Comparison of ENCODE assay signal across 13 cellular contexts in the genomic region with DNA sequence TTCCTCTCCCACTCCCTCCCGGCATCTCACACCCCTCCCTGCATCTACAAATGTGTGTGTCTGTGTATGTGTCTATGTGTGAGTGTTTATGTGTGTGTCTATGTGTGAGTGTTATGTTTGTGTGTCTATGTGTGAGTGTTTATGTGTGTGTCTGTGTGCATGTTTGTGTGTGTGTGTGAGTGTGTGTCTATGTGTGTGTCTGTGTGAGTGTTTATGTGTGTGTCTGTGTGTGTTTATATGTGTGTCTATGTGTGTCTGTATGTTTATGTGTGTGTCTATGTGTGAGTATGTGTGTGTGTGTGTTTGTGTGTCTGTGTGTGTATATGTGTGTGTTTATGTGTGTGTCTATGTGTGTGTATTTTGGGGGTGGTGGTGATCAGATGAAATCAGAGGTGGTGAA.
DNase-seq lines count a peak whose midpoint lies in the region; ATAC-seq and TF ChIP-seq lines count a peak whose summit lies in the region.
"Had no signal": no experiment of that assay in that cellular context is flagged by ENCODE, and none has a peak within 500 bp of the region (broad histone marks: within the 10 kb centered on the region; RNA-seq: fewer than 3 reads in every experiment).

No MANE protein-coding gene starts in this region.

- H3K27ac ChIP-seq in IMR-90 (ENCODE audit: insufficient read depth, low read length): no peak overlapping the region
- no peak overlapping the region for H3K27ac ChIP-seq in neural progenitor cell
- no peak overlapping the region for H3K27ac ChIP-seq in MM.1S (ENCODE audit: low read length)
- H3K27ac ChIP-seq: 22Rv1 had no signal

- intact Hi-C loops in IMR-90 (cut with micrococcal nuclease): no loop called here

- H3K36me3 ChIP-seq in IMR-90 (ENCODE audit: control insufficient read depth, insufficient read depth, low read length): no peaks in the 10 kb centered on the region
- H3K36me3 ChIP-seq in neural progenitor cell: no peaks in the 10 kb centered on the region
- H3K36me3 ChIP-seq in MM.1S (replicated peaks; ENCODE audit: insufficient read depth, low read length): no peaks in the 10 kb centered on the region

- DNase-seq in activated naive CD8-positive, alpha-beta T cell treated with anti-CD3 and anti-CD28 coated beads, Interleukin-2, amount 10 ng/mL, durations not matched to agents 7 days and 5 days: no peak
- DNase-seq in activated naive CD8-positive, alpha-beta T cell treated with anti-CD3 and anti-CD28 coated beads for 36 hours: no peak
- no peak for DNase-seq in IMR-90
- DNase-seq in endothelial cell (ENCODE audit: low spot score): no peak
- no peak for DNase-seq in neural progenitor cell (ENCODE audit: low spot score)
- DNase-seq in MM.1S: no peak
- no peak for DNase-seq in OCI-M2 (lab: John Stamatoyannopoulos, UW; ENCODE audit: unreplicated experiment)
- DNase-seq: CD4-positive, CD25-positive, alpha-beta regulatory T cell; DMS53; GF-D8; HCEC 1CT had no signal

- in situ Hi-C loops in IMR-90 (cut with MboI; ENCODE audit: low sequenced_read_pairs): no loop called here

- no peaks in the 10 kb centered on the region for H3K9me1 ChIP-seq in IMR-90 (ENCODE audit: insufficient read depth, low read length)

- H4K91ac ChIP-seq in IMR-90 (ENCODE audit: insufficient read depth, low read depth, low read length): no peak overlapping the region

- no peaks in the 10 kb centered on the region for H3K36me3 Mint-ChIP-seq in activated naive CD8-positive, alpha-beta T cell treated with anti-CD3 and anti-CD28 coated beads, Interleukin-2, amount 10 ng/mL, durations not matched to agents 7 days and 5 days
- no peaks in the 10 kb centered on the region for H3K36me3 Mint-ChIP-seq in activated naive CD8-positive, alpha-beta T cell treated with anti-CD3 and anti-CD28 coated beads for 36 hours
- H3K36me3 Mint-ChIP-seq in endothelial cell (ENCODE audit: low read depth, unreplicated experiment): no peaks in the 10 kb centered on the region
- H3K36me3 Mint-ChIP-seq in neural progenitor cell: no peaks in the 10 kb centered on the region
- H3K36me3 Mint-ChIP-seq: CD4-positive, CD25-positive, alpha-beta regulatory T cell had no signal

- dilution Hi-C loops in IMR-90 (cut with HindIII; ENCODE audit: low sequenced_read_pairs, unreplicated experiment): no loop called here

- H3K27me3 ChIP-seq in IMR-90 (ENCODE audit: control insufficient read depth, insufficient read depth, low read length) (peaks cover 42% of the 10 kb centered on the region), neural progenitor cell (no peaks in the 10 kb centered on the region), MM.1S (replicated peaks; ENCODE audit: insufficient read depth, low read length) (peaks cover 89% of the 10 kb centered on the region)

- H3K27me3 Mint-ChIP-seq in activated naive CD8-positive, alpha-beta T cell treated with anti-CD3 and anti-CD28 coated beads, Interleukin-2, amount 10 ng/mL, durations not matched to agents 7 days and 5 days: peaks cover 3% of the 10 kb centered on the region
- peaks cover 4% of the 10 kb centered on the region for H3K27me3 Mint-ChIP-seq in activated naive CD8-positive, alpha-beta T cell treated with anti-CD3 and anti-CD28 coated beads for 36 hours
- H3K27me3 Mint-ChIP-seq in endothelial cell (ENCODE audit: unreplicated experiment): peaks cover 6% of the 10 kb centered on the region
- peaks cover 6% of the 10 kb centered on the region for H3K27me3 Mint-ChIP-seq in neural progenitor cell (ENCODE audit: insufficient read depth, low read depth)
- H3K27me3 Mint-ChIP-seq: CD4-positive, CD25-positive, alpha-beta regulatory T cell had no signal

- no peak overlapping the region for H2BK120ac ChIP-seq in IMR-90 (ENCODE audit: low read depth, low read length)

- no peaks in the 10 kb centered on the region for H3K4me1 Mint-ChIP-seq in activated naive CD8-positive, alpha-beta T cell treated with anti-CD3 and anti-CD28 coated beads, Interleukin-2, amount 10 ng/mL, durations not matched to agents 7 days and 5 days
- H3K4me1 Mint-ChIP-seq in activated naive CD8-positive, alpha-beta T cell treated with anti-CD3 and anti-CD28 coated beads for 36 hours: no peaks in the 10 kb centered on the region
- H3K4me1 Mint-ChIP-seq in endothelial cell (ENCODE audit: unreplicated experiment) (no peaks in the 10 kb centered on the region), neural progenitor cell (peaks cover 8% of the 10 kb centered on the region)
- H3K4me1 Mint-ChIP-seq: CD4-positive, CD25-positive, alpha-beta regulatory T cell had no signal

- no peak overlapping the region for H2AK5ac ChIP-seq in IMR-90 (ENCODE audit: low read depth, low read length)

- H2BK20ac ChIP-seq in IMR-90 (ENCODE audit: low read depth, low read length): no peak overlapping the region

- ATAC-seq in activated naive CD8-positive, alpha-beta T cell treated with anti-CD3 and anti-CD28 coated beads, Interleukin-2, amount 10 ng/mL, durations not matched to agents 7 days and 5 days (ENCODE audit: low read depth): no peak
- no peak for ATAC-seq in IMR-90 (ENCODE audit: low read depth)
- no peak for ATAC-seq in GM19351 (IDR thresholded peaks at IDR 0.05; ENCODE audit: unreplicated experiment)

- no peaks in the 10 kb centered on the region for H3F3A ChIP-seq in neural progenitor cell (ENCODE audit: low read depth)
- no peaks in the 10 kb centered on the region for H3F3A ChIP-seq in MM.1S (ENCODE audit: insufficient read depth, low read length)

- CTCF ChIA-PET in IMR-90 (lab: Yijun Ruan, JAX): no interaction called here

- H3K9ac ChIP-seq in IMR-90 (ENCODE audit: low read depth, low read length) (no peak overlapping the region), neural progenitor cell (no peak overlapping the region), MM.1S (ENCODE audit: low read length) (no peak overlapping the region)

- H2AFZ ChIP-seq in IMR-90 (replicated peaks; ENCODE audit: low read length, poor library complexity) (no peak overlapping the region), neural progenitor cell (replicated peaks) (no peak overlapping the region), MM.1S (ENCODE audit: low read length) (no peak overlapping the region)

- no peaks in the 10 kb centered on the region for H3K79me2 ChIP-seq in neural progenitor cell (ENCODE audit: low read depth)
- no peaks in the 10 kb centered on the region for H3K79me2 ChIP-seq in MM.1S (ENCODE audit: low read length)

- no peak overlapping the region for H4K8ac ChIP-seq in IMR-90 (ENCODE audit: low read depth in 2 of 2, low read length in 2 of 2)

- H3K9me2 ChIP-seq in MM.1S (replicated peaks; ENCODE audit: insufficient read depth, low read length): no peaks in the 10 kb centered on the region

- no peak overlapping the region for H3K18ac ChIP-seq in IMR-90 (ENCODE audit: low read depth, low read length)

- no peaks in the 10 kb centered on the region for H3K9me3 Mint-ChIP-seq in activated naive CD8-positive, alpha-beta T cell treated with anti-CD3 and anti-CD28 coated beads, Interleukin-2, amount 10 ng/mL, durations not matched to agents 7 days and 5 days
- H3K9me3 Mint-ChIP-seq in activated naive CD8-positive, alpha-beta T cell treated with anti-CD3 and anti-CD28 coated beads for 36 hours: no peaks in the 10 kb centered on the region
- H3K9me3 Mint-ChIP-seq in endothelial cell (ENCODE audit: unreplicated experiment) (no peaks in the 10 kb centered on the region), neural progenitor cell (no peaks in the 10 kb centered on the region)

- no peak overlapping the region for H3K4me2 ChIP-seq in IMR-90 (ENCODE audit: low read depth, low read length)
- H3K4me2 ChIP-seq in neural progenitor cell: no peak overlapping the region
- H3K4me2 ChIP-seq in MM.1S (ENCODE audit: low read depth, low read length): no peak overlapping the region

- no peaks in the 10 kb centered on the region for H3K79me1 ChIP-seq in IMR-90 (ENCODE audit: low read depth in 1 of 2, low read length in 2 of 2)

- TF ChIP-seq CTCF in IMR-90 (conservative IDR thresholded peaks at IDR 0.05; ENCODE audit: low read depth, low read length) (no peak), endothelial cell (IDR thresholded peaks at IDR 0.05; ENCODE audit: unreplicated experiment) (no peak), neural progenitor cell (IDR thresholded peaks at IDR 0.05) (no peak), MM.1S (IDR thresholded peaks at IDR 0.05; ENCODE audit: low read length) (no peak)

- H3K9me3 ChIP-seq in IMR-90 (ENCODE audit: control insufficient read depth, insufficient read depth, low read length) (0 out of 2 replicates have a peak, but pooled peaks cover 1% of the 10 kb centered on the region), neural progenitor cell (ENCODE audit: low read depth) (no peaks in the 10 kb centered on the region), MM.1S (replicated peaks; ENCODE audit: insufficient read depth, low read length) (no peaks in the 10 kb centered on the region)

- H3K4me3 ChIP-seq in IMR-90 (ENCODE audit: insufficient read depth, low read depth, low read length): no peak overlapping the region
- no peak overlapping the region for H3K4me3 ChIP-seq in neural progenitor cell
- H3K4me3 ChIP-seq in MM.1S (ENCODE audit: low read length): no peak overlapping the region

- no TSS peak for BruUV-seq in IMR-90 (replicated peaks; lab: Mats Ljungman, UMichigan)

- H2AK9ac ChIP-seq in IMR-90 (replicated peaks; ENCODE audit: low read depth, low read length, poor library complexity): no peak overlapping the region

- H2BK5ac ChIP-seq in IMR-90 (ENCODE audit: low read depth, low read length, poor library complexity, severe bottlenecking): peak overlapping the region; percentile 81

- no peak overlapping the region for H3K4me3 Mint-ChIP-seq in activated naive CD8-positive, alpha-beta T cell treated with anti-CD3 and anti-CD28 coated beads, Interleukin-2, amount 10 ng/mL, durations not matched to agents 7 days and 5 days
- no peak overlapping the region for H3K4me3 Mint-ChIP-seq in activated naive CD8-positive, alpha-beta T cell treated with anti-CD3 and anti-CD28 coated beads for 36 hours
- H3K4me3 Mint-ChIP-seq in endothelial cell (ENCODE audit: unreplicated experiment) (no peak overlapping the region), neural progenitor cell (peak overlapping the region; percentile 2)
- H3K4me3 Mint-ChIP-seq: CD4-positive, CD25-positive, alpha-beta regulatory T cell had no signal

- TF ChIP-seq POLR2A in IMR-90 (IDR thresholded peaks at IDR 0.05; ENCODE audit: low read depth, low read length): no peak

- H4K20me1 ChIP-seq in IMR-90 (ENCODE audit: insufficient read depth, low read length) (no peaks in the 10 kb centered on the region), neural progenitor cell (ENCODE audit: low read depth) (no peaks in the 10 kb centered on the region), MM.1S (ENCODE audit: insufficient read depth, low read length) (no peaks in the 10 kb centered on the region)

- H3K4ac ChIP-seq in IMR-90 (ENCODE audit: low read depth, low read length): no peak overlapping the region

- H3K4me1 ChIP-seq in IMR-90 (ENCODE audit: control insufficient read depth, insufficient read depth, low read length): peaks cover 2% of the 10 kb centered on the region; the same call in 1 of the 2 replicates
- no peaks in the 10 kb centered on the region for H3K4me1 ChIP-seq in neural progenitor cell
- no peaks in the 10 kb centered on the region for H3K4me1 ChIP-seq in MM.1S (ENCODE audit: low read length)

- no peak overlapping the region for H3K56ac ChIP-seq in IMR-90 (ENCODE audit: extremely low read depth, insufficient read depth, low read length)

- no peak overlapping the region for H3K14ac ChIP-seq in IMR-90 (replicated peaks; ENCODE audit: low read depth, low read length)

- no peak overlapping the region for H4K5ac ChIP-seq in IMR-90 (ENCODE audit: low read depth, low read length)

- H2BK15ac ChIP-seq in IMR-90 (ENCODE audit: low read depth, low read length): no peak overlapping the region

- H3K23ac ChIP-seq in IMR-90 (ENCODE audit: low read depth, low read length): no peak overlapping the region

- no peak for TF ChIP-seq RAD21 in IMR-90 (IDR thresholded peaks at IDR 0.05; ENCODE audit: low read length)

- H3K27ac Mint-ChIP-seq in activated naive CD8-positive, alpha-beta T cell treated with anti-CD3 and anti-CD28 coated beads, Interleukin-2, amount 10 ng/mL, durations not matched to agents 7 days and 5 days: peak overlapping the region; percentile 14
- no peak overlapping the region for H3K27ac Mint-ChIP-seq in activated naive CD8-positive, alpha-beta T cell treated with anti-CD3 and anti-CD28 coated beads for 36 hours
- H3K27ac Mint-ChIP-seq in endothelial cell (ENCODE audit: unreplicated experiment) (peak overlapping the region; percentile 9), neural progenitor cell (peak overlapping the region; percentile 0)
- H3K27ac Mint-ChIP-seq: CD4-positive, CD25-positive, alpha-beta regulatory T cell had no signal

- no CpG with 5 or more reads among the region's 1 CpG for WGBS in IMR-90 (ENCODE audit: extremely low coverage in 2 of 2, insufficient read length in 1 of 2), 2 experiments

- POLR2A ChIA-PET in activated naive CD8-positive, alpha-beta T cell treated with anti-CD3 and anti-CD28 coated beads, Interleukin-2, amount 10 ng/mL, durations not matched to agents 7 days and 5 days (lab: Charles Lee): no interaction called here
- POLR2A ChIA-PET in IMR-90 (lab: Charles Lee; ENCODE audit: unreplicated experiment): interaction anchor here (0.6 kb wide), 1 partner anchor 9 kb away, joined by 3 read pairs; no protein-coding TSS in a partner anchor
